ENCODE assay signal across 1 cellular context in genomic region chr17:16380640-16381495, GRCh38.
TF ChIP-seq lines count a peak whose summit lies in the region.

Gene UBB (plus strand): TSS chr17:16381091. CDS start chr17:16381908, 817 bp downstream.

TF ChIP-seq in IMR-90, 13 proteins besides CTCF, POLR2A, EP300 and RAD21 (continued from another document):
- no peak for TF ChIP-seq ELK1 (IDR thresholded peaks at IDR 0.05; ENCODE audit: borderline replicate concordance, low read depth, low read length)
- TF ChIP-seq BHLHE40 (IDR thresholded peaks at IDR 0.05; ENCODE audit: low read depth, low read length), result peak; percentile 36; the same call in 1 of the 2 replicates
- 0 out of 2 replicates have a peak, but pooled peaks have one; percentile 24 for TF ChIP-seq FOS (IDR thresholded peaks at IDR 0.05; ENCODE audit: low read depth, low read length)
- TF ChIP-seq MXI1 (IDR thresholded peaks at IDR 0.05; ENCODE audit: borderline replicate concordance, low read depth, low read length), result peak; percentile 62
- no peak for TF ChIP-seq MAFK (IDR thresholded peaks at IDR 0.05; ENCODE audit: low read depth, low read length)
- no peak for TF ChIP-seq SMC3 (IDR thresholded peaks at IDR 0.05; ENCODE audit: low read depth, low read length)
- TF ChIP-seq RFX5 (IDR thresholded peaks at IDR 0.05; ENCODE audit: low read depth, low read length), result peak; percentile 91
- no peak; the same call in 1 of the 2 replicates for TF ChIP-seq MAZ (IDR thresholded peaks at IDR 0.05; ENCODE audit: borderline replicate concordance, low read depth, low read length)
